Comparison of ENCODE assay signal across 9 cellular contexts in genomic region chr13:46665630-46666482, GRCh38.
DNase-seq lines count a peak whose midpoint lies in the region; ATAC-seq, FAIRE-seq and TF ChIP-seq lines count a peak whose summit lies in the region.
"Had no signal": no experiment of that assay in that cellular context is flagged by ENCODE, and none has a peak within 500 bp of the region (broad histone marks: within the 10 kb centered on the region; RNA-seq: fewer than 3 reads in every experiment).

No MANE protein-coding gene starts in this region.

- H3K36me3 ChIP-seq in prostate gland (no peaks in the 10 kb centered on the region), ovary (no peaks in the 10 kb centered on the region)

- intact Hi-C loops in prostate gland (cut with DNase I), result no loop called here
- intact Hi-C loops in ovary (cut with DNase I), result no loop called here

- H3K4me3 ChIP-seq in coronary artery (no peak overlapping the region), prostate gland (no peak overlapping the region), ovary (no peak overlapping the region)

- no peak for FAIRE-seq in D721Med (lab: Jason Lieb, UNC)

- TF ChIP-seq POLR2A in prostate gland (IDR thresholded peaks at IDR 0.05), result no peak
- TF ChIP-seq POLR2A in ovary (IDR thresholded peaks at IDR 0.05), result no peak

- ATAC-seq in GM18517 (IDR thresholded peaks at IDR 0.05; ENCODE audit: unreplicated experiment) (peak; percentile 43), GM18519 (IDR thresholded peaks at IDR 0.05; ENCODE audit: low FRiP score, unreplicated experiment) (no peak), GM21390 (IDR thresholded peaks at IDR 0.05; ENCODE audit: unreplicated experiment) (no peak)

- peak overlapping the region; percentile 14 to 53 for H3K27ac ChIP-seq in coronary artery
- H3K27ac ChIP-seq in prostate gland, result peak overlapping the region; percentile 9 to 39
- H3K27ac ChIP-seq in ovary, result no peak overlapping the region

- TF ChIP-seq CTCF in coronary artery (IDR thresholded peaks at IDR 0.05) (no peak), prostate gland (IDR thresholded peaks at IDR 0.05) (no peak), D721Med (IDR thresholded peaks at IDR 0.05; ENCODE audit: insufficient read depth, missing control alignments) (no peak), ovary (IDR thresholded peaks at IDR 0.05) (no peak)

- peaks cover 4% of the 10 kb centered on the region for H3K4me1 ChIP-seq in prostate gland (replicated peaks)
- peaks cover 9% of the 10 kb centered on the region for H3K4me1 ChIP-seq in ovary (ENCODE audit: insufficient read depth)

- H3K27me3 ChIP-seq in prostate gland (replicated peaks; ENCODE audit: insufficient read depth) (no peaks in the 10 kb centered on the region), ovary (no peaks in the 10 kb centered on the region)

- DNase-seq in HT-29 (ENCODE audit: low spot score) (peak; percentile 76), coronary artery (ENCODE audit: low spot score) (no peak), prostate gland (ENCODE audit: low spot score) (no peak), D721Med (ENCODE audit: insufficient read length, low spot score) (no peak), ovary (no peak)
- DNase-seq: activated gamma-delta T cell had no signal

- TF ChIP-seq EP300 in ovary (IDR thresholded peaks at IDR 0.05), result no peak

- 33% methylated on average over 7 of the region's 7 CpGs for WGBS in prostate gland
- 58 to 67% (median 60%) methylated on average over 7 of the region's 7 CpGs for WGBS in ovary, 3 donors

- no peaks in the 10 kb centered on the region for H3K9me3 ChIP-seq in prostate gland
- H3K9me3 ChIP-seq in ovary, result no peaks in the 10 kb centered on the region

Comparison
In these comparisons a context has a peak if more than half of its experiments do, and no peak if none do; other contexts are left out.
1. H3K27ac ChIP-seq: peak in coronary artery (2 of 2) and prostate gland (2 of 2); none in ovary (0 of 2).